16 cellular contexts compared by ENCODE assay signal in the genomic region with DNA sequence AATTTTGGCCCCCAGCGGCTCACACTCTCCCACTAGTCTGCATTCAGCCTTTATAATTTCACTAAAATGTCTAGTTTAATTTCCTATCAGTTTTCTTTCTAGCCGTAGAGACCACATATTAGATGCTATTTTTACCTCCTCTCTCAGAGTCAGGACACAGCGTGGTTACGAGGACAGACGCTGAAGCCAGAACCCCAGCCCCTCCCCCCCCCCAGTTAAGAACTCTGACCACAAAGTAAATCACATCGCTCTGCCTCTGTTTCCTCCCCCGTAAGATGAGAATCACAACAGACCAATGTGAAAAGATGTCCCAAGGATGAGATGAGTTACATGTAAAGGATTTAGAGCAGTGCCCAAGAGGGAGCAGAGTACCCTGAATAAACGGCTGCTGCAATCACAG.
"Had no signal": no experiment of that assay in that cellular context is flagged by ENCODE, and none has a peak within 500 bp of the region (broad histone marks: within the 10 kb centered on the region; RNA-seq: fewer than 3 reads in every experiment).

No MANE protein-coding gene starts in this region.

- H3K4me3 ChIP-seq: cardiac muscle cell, gastrocnemius medialis, heart left ventricle, lung had no signal

- ATAC-seq: gastrocnemius medialis; stimulated activated naive CD8-positive, alpha-beta T cell treated with anti-CD3 and anti-CD28 coated beads, Interleukin-15, amount 100 ng/mL, for 72 hours; WTC11 had no signal

- H3K27me3 ChIP-seq: cardiac muscle cell, gastrocnemius medialis, heart left ventricle had no signal

- H3K27ac ChIP-seq: cardiac muscle cell, gastrocnemius medialis, heart left ventricle had no signal

- H3K4me1 ChIP-seq: gastrocnemius medialis had no signal

- H3K9me3 ChIP-seq: gastrocnemius medialis, heart left ventricle had no signal

- DNase-seq: activated CD4-positive, alpha-beta memory T cell treated with anti-CD3 and anti-CD28 coated beads, Interleukin-2, amount 10 ng/mL, durations not matched to agents 7 days and 5 days; activated CD4-positive, alpha-beta T cell treated with anti-CD3 and anti-CD28 coated beads for 4 hours; activated naive CD4-positive, alpha-beta T cell treated with anti-CD3 and anti-CD28 coated beads, Interleukin-2, amount 50 U/mL, for 16 hours; activated T-cell treated with anti-CD3 and anti-CD28 coated beads, Interleukin-2, amount 50 U/mL, for 24 hours; erythroblast; gastrocnemius medialis; heart left ventricle; midbrain; posterior cingulate gyrus; stimulated activated CD4-positive, alpha-beta T cell treated with anti-CD3 and anti-CD28 coated beads, Interleukin-15, amount 100 ng/mL, for 24 hours; stimulated activated CD4-positive, alpha-beta T cell treated with anti-CD3 and anti-CD28 coated beads, Interleukin-4, amount 100 ng/mL, for 24 hours; stimulated activated CD8-positive, alpha-beta memory T cell treated with anti-CD3 and anti-CD28 coated beads, Interleukin-4, amount 100 ng/mL, for 48 hours; stimulated activated naive CD8-positive, alpha-beta T cell treated with anti-CD3 and anti-CD28 coated beads, Interleukin-15, amount 100 ng/mL, for 72 hours had no signal

- H3K36me3 ChIP-seq: cardiac muscle cell, gastrocnemius medialis, heart left ventricle had no signal
